ENCODE assay signal across 14 cellular contexts in the genomic region with DNA sequence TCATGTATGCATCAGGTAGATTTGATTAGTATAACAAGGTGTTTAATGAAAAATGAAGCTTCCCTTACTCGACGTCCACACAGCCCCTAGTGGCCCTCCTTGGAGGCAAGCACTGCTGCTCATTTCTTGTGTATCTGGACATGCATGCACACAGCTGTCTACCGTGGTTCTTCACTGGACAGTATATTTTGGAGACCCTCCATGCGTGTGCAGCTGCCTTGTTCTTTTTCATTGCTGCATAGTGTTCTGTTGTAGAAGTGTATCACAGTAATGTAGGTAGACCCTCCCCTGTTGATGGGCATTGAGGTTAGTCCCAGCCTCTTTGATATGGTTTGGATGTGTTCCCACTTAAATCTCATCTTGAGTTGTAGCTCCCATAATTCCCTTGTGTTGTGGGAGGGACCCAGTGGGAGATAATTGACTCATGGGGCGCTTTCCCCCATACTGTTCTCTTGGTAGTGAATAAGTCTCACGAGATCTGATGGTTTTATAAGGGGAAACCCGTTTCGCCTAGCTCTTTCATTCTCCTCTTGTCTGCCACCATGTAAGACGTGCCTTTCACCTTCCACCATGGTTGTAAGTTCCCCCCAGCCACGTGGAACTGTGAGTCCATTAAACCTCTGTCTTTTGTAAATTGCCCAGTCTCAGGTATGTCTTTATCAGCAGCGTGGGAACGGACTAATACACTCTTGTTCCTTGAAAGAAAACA. TPM values are rescaled to one million over a fixed set of nuclear protein-coding genes. Genes with fewer than 3 reads are reported as not detected.
DNase-seq lines count a peak whose midpoint lies in the region; ATAC-seq, FAIRE-seq and TF ChIP-seq lines count a peak whose summit lies in the region.
"Had no signal": no experiment of that assay in that cellular context is flagged by ENCODE, and none has a peak within 500 bp of the region (broad histone marks: within the 10 kb centered on the region; RNA-seq: fewer than 3 reads in every experiment).

No MANE protein-coding gene starts in this region.

- WGBS in H1 (ENCODE audit: extremely low coverage in 1 of 2, insufficient coverage in 1 of 2, insufficient read length in 1 of 2, insufficient replicate concordance in 2 of 2, low coverage in 1 of 2, low lambda C conversion rate in 2 of 2, missing lambda C conversion rate in 1 of 2), 2 experiments: 90% methylated on average over 12 of the region's 12 CpGs; no CpG with 5 or more reads in 1 of the 2 experiments
- WGBS in tibial nerve, 2 donors: 87 to 89% methylated on average over 12 of the region's 12 CpGs

- H3K36me3 ChIP-seq in PC-3 (ENCODE audit: low read depth, low read length) (no peaks in the 10 kb centered on the region; the same call in 1 of the 2 replicates), H1 (ENCODE audit: control insufficient read depth in 2 of 4, insufficient read depth in 4 of 4, low read length in 3 of 4) (no peaks in the 10 kb centered on the region; a peak in 1 of 8 replicates), tibial nerve (no peaks in the 10 kb centered on the region), left lung (no peaks in the 10 kb centered on the region)
- H3K36me3 ChIP-seq: suprapubic skin, WERI-Rb-1 had no signal

- no peaks in the 10 kb centered on the region for H3K27me3 Mint-ChIP-seq in activated T-cell treated with anti-CD3 and anti-CD28 coated beads, Interleukin-2, amount 50 U/mL, for 24 hours
- H3K27me3 Mint-ChIP-seq in stimulated activated memory B cell treated with anti-CD40 and anti-IgM and Interleukin-4, amounts not matched to agents 10 μg/mL and 1 μg/mL and 100 μg/mL, for 72 hours: no peaks in the 10 kb centered on the region

- H3K4me1 ChIP-seq in PC-3 (ENCODE audit: insufficient read depth, low read length): peaks cover 31% of the 10 kb centered on the region
- H3K4me1 ChIP-seq in H1 (replicated peaks in 1 of 4; ENCODE audit: control insufficient read depth in 3 of 4, insufficient read depth in 4 of 4, low read length in 3 of 4): peaks cover 3 to 47% (median 26%) of the 10 kb centered on the region in 4 experiments
- peaks cover 0 to 58% (median 32%) of the 10 kb centered on the region in 4 donors for H3K4me1 ChIP-seq in tibial nerve
- H3K4me1 ChIP-seq in left lung: peaks cover 23 to 88% of the 10 kb centered on the region in 2 donors

- H2AK5ac ChIP-seq in H1 (ENCODE audit: low read depth, low read length): no peak overlapping the region

- no peak overlapping the region for H4K5ac ChIP-seq in H1 (ENCODE audit: insufficient read length, low read depth, low read length)

- H3K4ac ChIP-seq in H1 (replicated peaks; ENCODE audit: insufficient read length, low read depth, low read length): no peak overlapping the region

- H4K91ac ChIP-seq in H1 (replicated peaks; ENCODE audit: insufficient read length, low read length): no peak overlapping the region

- H3K27ac Mint-ChIP-seq in activated T-cell treated with anti-CD3 and anti-CD28 coated beads, Interleukin-2, amount 50 U/mL, for 24 hours: peak overlapping the region; percentile 90
- H3K27ac Mint-ChIP-seq in stimulated activated memory B cell treated with anti-CD40 and anti-IgM and Interleukin-4, amounts not matched to agents 10 μg/mL and 1 μg/mL and 100 μg/mL, for 72 hours: peak overlapping the region; percentile 67

- TF ChIP-seq EP300 in H1 (IDR thresholded peaks at IDR 0.05; ENCODE audit: borderline replicate concordance in 1 of 2, low read depth in 2 of 2, low read length in 2 of 2): no peak
- TF ChIP-seq EP300 in tibial nerve (IDR thresholded peaks at IDR 0.05): no peak

- no peak overlapping the region for H2BK15ac ChIP-seq in H1 (ENCODE audit: low read length)

- H3K23ac ChIP-seq in H1 (ENCODE audit: insufficient read length): no peak overlapping the region

- H3K27me3 ChIP-seq in PC-3 (ENCODE audit: low read length) (no peaks in the 10 kb centered on the region), H1 (replicated peaks in 1 of 4; ENCODE audit: control insufficient read depth in 3 of 4, extremely low read depth in 1 of 4, insufficient read depth in 3 of 4, low read length in 3 of 4) (no peaks in the 10 kb centered on the region), tibial nerve (no peaks in the 10 kb centered on the region), left lung (no peaks in the 10 kb centered on the region)
- H3K27me3 ChIP-seq: suprapubic skin had no signal

- no peak for DNase-seq in activated T-cell treated with anti-CD3 and anti-CD28 coated beads, Interleukin-2, amount 50 U/mL, for 24 hours
- DNase-seq in activated T-cell treated with anti-CD3 and anti-CD28 coated beads, Interleukin-2, amount 50 U/mL, for 48 hours: no peak
- DNase-seq in PC-3 (no peak), H1 (ENCODE audit: low read depth in 1 of 2, low spot score in 2 of 2) (no peak), tibial nerve (ENCODE audit: low spot score in 2 of 2) (no peak), left lung (no peak)
- DNase-seq: effector CD8-positive, alpha-beta T cell; mammary epithelial cell; NCI-H510A treated with DMSO at 0.1 percent for 48 hours; SHP77; WERI-Rb-1 had no signal

- H3K27ac ChIP-seq in PC-3 (ENCODE audit: low read length) (no peak overlapping the region), H1 (ENCODE audit: low read depth, low read length) (no peak overlapping the region), tibial nerve (no peak overlapping the region), left lung (peak overlapping the region in 1 of 2 donors; percentile 66)
- H3K27ac ChIP-seq: suprapubic skin, WERI-Rb-1 had no signal

- H2BK5ac ChIP-seq in H1 (ENCODE audit: low read depth, low read length): peak overlapping the region; percentile 73; the same call in 1 of the 2 replicates

- ATAC-seq in PC-3 (no peak), HG02852 (IDR thresholded peaks at IDR 0.05; ENCODE audit: unreplicated experiment) (no peak), left lung (no peak)
- ATAC-seq in stimulated activated memory B cell treated with anti-CD40 and anti-IgM and Interleukin-4, amounts not matched to agents 10 μg/mL and 1 μg/mL and 100 μg/mL, for 72 hours: no peak

- H3K79me2 ChIP-seq in PC-3 (ENCODE audit: low read length) (peaks cover 100% of the 10 kb centered on the region), H1 (ENCODE audit: control insufficient read depth in 1 of 2, insufficient read depth in 2 of 2, low read length in 2 of 2) (peaks cover 46 to 100% of the 10 kb centered on the region in 2 experiments)

- peaks cover 55% of the 10 kb centered on the region for H3K79me1 ChIP-seq in H1 (ENCODE audit: low read depth, low read length)

- no peak overlapping the region for H4K8ac ChIP-seq in H1 (ENCODE audit: extremely low read depth, insufficient read depth, low read length)

- H3K23me2 ChIP-seq in H1 (ENCODE audit: low read depth, low read length): peaks cover 8% of the 10 kb centered on the region; the same call in 1 of the 2 replicates

- H3F3A ChIP-seq in PC-3 (ENCODE audit: low read length, unreplicated experiment): peaks cover 5% of the 10 kb centered on the region

- H3K9me2 ChIP-seq in PC-3 (replicated peaks; ENCODE audit: low read length): no peaks in the 10 kb centered on the region

- H3K4me2 ChIP-seq in PC-3 (ENCODE audit: low read length): no peak overlapping the region
- H3K4me2 ChIP-seq in H1 (ENCODE audit: insufficient read depth in 1 of 2, low read depth in 2 of 2, low read length in 2 of 2): peak overlapping the region in 1 of 2 experiments; percentile 2; a peak in 1 of 4 replicates

- peaks cover 85% of the 10 kb centered on the region for H3K4me1 Mint-ChIP-seq in activated T-cell treated with anti-CD3 and anti-CD28 coated beads, Interleukin-2, amount 50 U/mL, for 24 hours (ENCODE audit: low read depth)
- H3K4me1 Mint-ChIP-seq in stimulated activated memory B cell treated with anti-CD40 and anti-IgM and Interleukin-4, amounts not matched to agents 10 μg/mL and 1 μg/mL and 100 μg/mL, for 72 hours: peaks cover 91% of the 10 kb centered on the region

- no peak for FAIRE-seq in H1 (lab: Jason Lieb, UNC)

- H3K56ac ChIP-seq in H1 (replicated peaks; ENCODE audit: insufficient read length, low read depth, low read length): no peak overlapping the region

- TF ChIP-seq RAD21 in H1 (IDR thresholded peaks at IDR 0.05 in 1 of 2, conservative IDR thresholded peaks at IDR 0.05 in 1 of 2; ENCODE audit: low read depth in 2 of 2, low read length in 2 of 2): no peak

- CTCF ChIA-PET in PC-3 (lab: Charles Lee): interaction anchor here (0.6 kb wide), 1 partner anchor 280 kb away, joined by 4 read pairs; no protein-coding TSS in a partner anchor
- CTCF ChIA-PET in H1 (lab: Charles Lee; ENCODE audit: partially characterized antibody): interaction anchor here (0.7 to 3.0 kb wide), 17 partner anchors 8 to 288 kb away, joined by 3 to 10 read pairs (median 3); no protein-coding TSS in a partner anchor

- H3K4me3 Mint-ChIP-seq in activated T-cell treated with anti-CD3 and anti-CD28 coated beads, Interleukin-2, amount 50 U/mL, for 24 hours: no peak overlapping the region
- no peak overlapping the region for H3K4me3 Mint-ChIP-seq in stimulated activated memory B cell treated with anti-CD40 and anti-IgM and Interleukin-4, amounts not matched to agents 10 μg/mL and 1 μg/mL and 100 μg/mL, for 72 hours

- no TSS peak for BruUV-seq in PC-3 (replicated peaks; lab: Mats Ljungman, UMichigan)

- H3K14ac ChIP-seq in H1 (ENCODE audit: insufficient read length): no peak overlapping the region

- H3K18ac ChIP-seq in H1 (ENCODE audit: extremely low read depth, low read length): no peak overlapping the region

- TF ChIP-seq POLR2A in H1 (IDR thresholded peaks at IDR 0.05; ENCODE audit: control extremely low read depth in 1 of 2, low read depth in 2 of 2, low read length in 2 of 2) (no peak), tibial nerve (IDR thresholded peaks at IDR 0.05) (no peak)

- peaks cover 19% of the 10 kb centered on the region for H3K36me3 Mint-ChIP-seq in activated T-cell treated with anti-CD3 and anti-CD28 coated beads, Interleukin-2, amount 50 U/mL, for 24 hours (ENCODE audit: low read depth)
- peaks cover 31% of the 10 kb centered on the region for H3K36me3 Mint-ChIP-seq in stimulated activated memory B cell treated with anti-CD40 and anti-IgM and Interleukin-4, amounts not matched to agents 10 μg/mL and 1 μg/mL and 100 μg/mL, for 72 hours

- peaks cover 78% of the 10 kb centered on the region for H4K20me1 ChIP-seq in PC-3 (ENCODE audit: low read length)
- H4K20me1 ChIP-seq in H1 (replicated peaks in 1 of 2; ENCODE audit: control insufficient read depth in 1 of 2, insufficient read depth in 2 of 2, low read length in 2 of 2): peaks cover 42 to 71% of the 10 kb centered on the region in 2 experiments

- no peaks in the 10 kb centered on the region for H3K9me3 ChIP-seq in PC-3 (ENCODE audit: low read length)
- H3K9me3 ChIP-seq in H1 (ENCODE audit: insufficient read depth in 2 of 2, low read depth in 1 of 2, low read length in 1 of 2): no peaks in the 10 kb centered on the region
- no peaks in the 10 kb centered on the region for H3K9me3 ChIP-seq in tibial nerve
- no peaks in the 10 kb centered on the region for H3K9me3 ChIP-seq in left lung
- H3K9me3 ChIP-seq: suprapubic skin had no signal

- H2BK120ac ChIP-seq in H1 (replicated peaks; ENCODE audit: low read depth, low read length): no peak overlapping the region

- no peak overlapping the region for H2BK20ac ChIP-seq in H1 (ENCODE audit: low read length)

- POLR2A ChIA-PET in PC-3 (lab: Charles Lee; ENCODE audit: unreplicated experiment) (no interaction called here), H1 (lab: Charles Lee; ENCODE audit: partially characterized antibody) (interaction anchor here (0.8 to 3.3 kb wide), 3 partner anchors 11 to 59 kb away, joined by 3 to 12 read pairs (median 4); no protein-coding TSS in a partner anchor)

- no peak overlapping the region for H3K9ac ChIP-seq in PC-3 (ENCODE audit: low read length)
- no peak overlapping the region; a peak in 2 of 7 replicates for H3K9ac ChIP-seq in H1 (replicated peaks in 1 of 4; ENCODE audit: extremely low read depth in 1 of 4, low read depth in 3 of 4, low read length in 3 of 4)

- H2AFZ ChIP-seq in PC-3 (ENCODE audit: low read length): no peak overlapping the region
- H2AFZ ChIP-seq in H1 (ENCODE audit: low read length): no peak overlapping the region

- TF ChIP-seq CTCF in PC-3 (conservative IDR thresholded peaks at IDR 0.05; ENCODE audit: low read depth, low read length) (0 out of 2 replicates have a peak, but pooled peaks have one; percentile 16), H1 (IDR thresholded peaks at IDR 0.05; ENCODE audit: control extremely low read depth in 1 of 3, insufficient read depth in 1 of 3, low read depth in 1 of 3, low read length in 3 of 3) (peak in 1 of 3 experiments; percentile 23; a peak in 1 of 4 replicates), tibial nerve (IDR thresholded peaks at IDR 0.05) (no peak), left lung (IDR thresholded peaks at IDR 0.05) (no peak)

- peak overlapping the region; percentile 29; the same call in 1 of the 2 replicates for H2BK12ac ChIP-seq in H1 (ENCODE audit: low read depth, low read length)

- peaks cover 12% of the 10 kb centered on the region for H3K9me3 Mint-ChIP-seq in activated T-cell treated with anti-CD3 and anti-CD28 coated beads, Interleukin-2, amount 50 U/mL, for 24 hours
- peaks cover 3% of the 10 kb centered on the region for H3K9me3 Mint-ChIP-seq in stimulated activated memory B cell treated with anti-CD40 and anti-IgM and Interleukin-4, amounts not matched to agents 10 μg/mL and 1 μg/mL and 100 μg/mL, for 72 hours

- intact Hi-C loops in PC-3 (cut with micrococcal nuclease) (no loop called here), left lung (cut with DNase I) (no loop called here)

- H3K4me3 ChIP-seq in PC-3 (ENCODE audit: low read length) (no peak overlapping the region), H1 (ENCODE audit: extremely low read depth in 1 of 4, insufficient read depth in 2 of 4, low read depth in 3 of 4, low read length in 4 of 4) (no peak overlapping the region), tibial nerve (no peak overlapping the region), left lung (no peak overlapping the region)
- H3K4me3 ChIP-seq: suprapubic skin had no signal

RNA-seq across cellular contexts. Expression of a gene that starts 6.3 kb away (rescaled TPM):
- total RNA-seq in PC-3 (2014; rRNA removed) (25.7 and 43.7 TPM in 2 replicates), tibial nerve (10 to 100 TPM; 28.2 to 48.8 (median 31.8) TPM), left lung (10 to 100 TPM; 50.8 to 55.8 TPM)
- total RNA-seq in H1 (2021; fragmentation: NEBNext Ultra II Directional; extraction: Animal tissue kit (Norgen Biotek cat#: 25700)): 53.2 and 62.0 TPM in 2 replicates
- polyA plus RNA-seq in H1 (2011; rRNA removed): 7.9 and 21.2 TPM in 2 replicates
- polyA plus RNA-seq in H1 (2011; cell fraction: cytosol; rRNA removed): 7.9 TPM
- polyA plus RNA-seq in H1 (2011; cell fraction: nucleus; rRNA removed): 27.3 TPM
- 44.6 to 50.3 TPM (median 45.5 TPM) in 4 replicates for polyA plus RNA-seq in H1 (2012, experiment 1 of 2)
- polyA plus RNA-seq in H1 (2012, experiment 2 of 2): 28.6 TPM
- 36.4 TPM for polyA plus RNA-seq in H1 (2013, experiment 1 of 2)
- 34.4 TPM for polyA plus RNA-seq in H1 (2013, experiment 2 of 2)
- polyA minus RNA-seq in H1 (2011; rRNA and poly(A)+ RNA removed): 20.8 and 26.6 TPM in 2 replicates
- 35.2 TPM for polyA minus RNA-seq in H1 (2011; cell fraction: cytosol; rRNA and poly(A)+ RNA removed)
- 37.7 TPM for polyA minus RNA-seq in H1 (2011; cell fraction: nucleus; rRNA and poly(A)+ RNA removed)
